8 cellular contexts compared by ENCODE assay signal in genomic region chr11:59216654-59217640, GRCh38. TPM values are rescaled to one million over a fixed set of nuclear protein-coding genes. Genes with fewer than 3 reads are reported as not detected.
A peak's percentile ranks its signal among the peaks of the same experiment; 100 is the strongest.
DNase-seq lines count a peak whose midpoint lies in the region; ATAC-seq and TF ChIP-seq lines count a peak whose summit lies in the region.

No MANE protein-coding gene starts in this region.

- intact Hi-C loops in mammary epithelial cell (cut with micrococcal nuclease), result no loop called here

- peak; percentile 89 for ATAC-seq in GM21526 (IDR thresholded peaks at IDR 0.05; ENCODE audit: low FRiP score, unreplicated experiment)

- H3K36me3 ChIP-seq in mammary epithelial cell (ENCODE audit: insufficient read depth, low read length) (no peaks in the 10 kb centered on the region), hepatocyte (replicated peaks; ENCODE audit: insufficient read depth, low read depth) (no peaks in the 10 kb centered on the region)

- WGBS in mammary epithelial cell (ENCODE audit: low coverage, missing lambda C conversion rate), result 38% methylated on average over 9 of the region's 9 CpGs
- 73% methylated on average over 9 of the region's 9 CpGs for WGBS in hepatocyte (ENCODE audit: low lambda C conversion rate, missing lambda C conversion rate)

- H3K27me3 ChIP-seq in mammary epithelial cell (ENCODE audit: insufficient read depth, low read length) (peaks cover 2% of the 10 kb centered on the region), hepatocyte (no peaks in the 10 kb centered on the region)

- peaks cover 19% of the 10 kb centered on the region for H3K4me1 ChIP-seq in mammary epithelial cell (ENCODE audit: insufficient read depth, low read length)
- H3K4me1 ChIP-seq in hepatocyte (ENCODE audit: insufficient read depth), result no peaks in the 10 kb centered on the region

- DNase-seq in GM13976 (ENCODE audit: low spot score) (peak; percentile 50), HPDE6-E6E7 (ENCODE audit: extremely low spot score) (peak; percentile 63), mammary epithelial cell (peak; percentile 77), pons (ENCODE audit: low spot score) (peak; percentile 81), NCI-H146 treated with DMSO at 0.1 percent for 48 hours (lab: John Stamatoyannopoulos, UW; ENCODE audit: unreplicated experiment) (no peak), hepatocyte (ENCODE audit: low spot score) (no peak), NCI-H2107 treated with DMSO at 0.1 percent for 48 hours (lab: John Stamatoyannopoulos, UW; ENCODE audit: unreplicated experiment) (no peak)

- no peaks in the 10 kb centered on the region for H4K20me1 ChIP-seq in mammary epithelial cell (ENCODE audit: insufficient read depth, low read length)
- H4K20me1 ChIP-seq in hepatocyte (ENCODE audit: insufficient read depth, poor library complexity, severe bottlenecking), result no peaks in the 10 kb centered on the region

- no peak for TF ChIP-seq CTCF in GM13976 (IDR thresholded peaks at IDR 0.05; ENCODE audit: borderline replicate concordance, control extremely low read depth, extremely low read depth, insufficient read depth, missing control alignments)
- TF ChIP-seq CTCF in mammary epithelial cell (conservative IDR thresholded peaks at IDR 0.05 in 1 of 2, IDR thresholded peaks at IDR 0.05 in 1 of 2; ENCODE audit: extremely low read depth in 1 of 2, insufficient read depth in 1 of 2, low read depth in 1 of 2, low read length in 2 of 2), result no peak
- no peak for TF ChIP-seq CTCF in hepatocyte (IDR thresholded peaks at IDR 0.05; ENCODE audit: poor library complexity)

- CTCF ChIA-PET in mammary epithelial cell (lab: Charles Lee; ENCODE audit: low non-redundant PET), result no interaction called here

- H3K9me2 ChIP-seq in hepatocyte (replicated peaks; ENCODE audit: insufficient read depth), result no peaks in the 10 kb centered on the region

- H3K9ac ChIP-seq in mammary epithelial cell (ENCODE audit: insufficient read depth, low read length), result no peak overlapping the region

- H3K9me3 ChIP-seq in mammary epithelial cell (replicated peaks; ENCODE audit: insufficient read depth, low read length) (no peaks in the 10 kb centered on the region), hepatocyte (ENCODE audit: low read depth) (no peaks in the 10 kb centered on the region)

- dilution Hi-C loops in mammary epithelial cell (cut with HindIII; ENCODE audit: low sequenced_read_pairs), result no loop called here

- peak overlapping the region; percentile 40 for H3K4me2 ChIP-seq in mammary epithelial cell (ENCODE audit: insufficient read depth, low read depth, low read length)
- H3K4me2 ChIP-seq in hepatocyte, result no peak overlapping the region

- in situ Hi-C loops in GM13976 (cut with MboI; ENCODE audit: low sequenced_read_pairs, unreplicated experiment) (no loop called here), mammary epithelial cell (cut with MboI; ENCODE audit: low sequenced_read_pairs in 2 of 2) (no loop called here)

- H3K27ac ChIP-seq in mammary epithelial cell (ENCODE audit: insufficient read depth, low read depth, low read length) (no peak overlapping the region), hepatocyte (no peak overlapping the region)

- no peak overlapping the region for H3K4me3 ChIP-seq in mammary epithelial cell (replicated peaks in 1 of 3; ENCODE audit: insufficient read depth in 1 of 3, low read depth in 2 of 3, low read length in 3 of 3)
- H3K4me3 ChIP-seq in hepatocyte, result no peak overlapping the region

- H3K79me2 ChIP-seq in mammary epithelial cell (ENCODE audit: insufficient read depth, low read length) (no peaks in the 10 kb centered on the region), hepatocyte (no peaks in the 10 kb centered on the region)

- H2AFZ ChIP-seq in mammary epithelial cell (ENCODE audit: low read depth, low read length) (no peak overlapping the region), hepatocyte (no peak overlapping the region)

- BruUV-seq in mammary epithelial cell (replicated peaks; lab: Mats Ljungman, UMichigan), result no TSS peak

RNA-seq across cellular contexts. Expression of gene MPEG1, which starts 4.2 kb away (rescaled TPM):
- not detected for total RNA-seq in mammary epithelial cell
- polyA plus RNA-seq in mammary epithelial cell, result not detected
- polyA minus RNA-seq in mammary epithelial cell, result not detected
- total RNA-seq in hepatocyte, result 0.04 and 0.57 TPM in 2 replicates
- not detected in 2 replicates for polyA plus RNA-seq in hepatocyte

RNA-seq across cellular contexts. Expression of gene DTX4, which starts 45.0 kb away (rescaled TPM):
- total RNA-seq in mammary epithelial cell (10 to 100 TPM; 10.4 to 11.5 TPM), hepatocyte (26.2 and 27.5 TPM in 2 replicates)
- polyA plus RNA-seq in mammary epithelial cell (2.1 TPM), hepatocyte (13.6 and 15.4 TPM in 2 replicates)
- 25.1 TPM for polyA minus RNA-seq in mammary epithelial cell

Comparison
In these comparisons a context has a peak if more than half of its experiments do, and no peak if none do; other contexts are left out.
1. DNase-seq: peak in GM13976 (single experiment), HPDE6-E6E7 (single experiment), mammary epithelial cell (single experiment) and pons (single experiment); none in NCI-H146 treated with DMSO at 0.1 percent for 48 hours (single experiment), hepatocyte (single experiment) and NCI-H2107 treated with DMSO at 0.1 percent for 48 hours (single experiment).